In the genomic region with DNA sequence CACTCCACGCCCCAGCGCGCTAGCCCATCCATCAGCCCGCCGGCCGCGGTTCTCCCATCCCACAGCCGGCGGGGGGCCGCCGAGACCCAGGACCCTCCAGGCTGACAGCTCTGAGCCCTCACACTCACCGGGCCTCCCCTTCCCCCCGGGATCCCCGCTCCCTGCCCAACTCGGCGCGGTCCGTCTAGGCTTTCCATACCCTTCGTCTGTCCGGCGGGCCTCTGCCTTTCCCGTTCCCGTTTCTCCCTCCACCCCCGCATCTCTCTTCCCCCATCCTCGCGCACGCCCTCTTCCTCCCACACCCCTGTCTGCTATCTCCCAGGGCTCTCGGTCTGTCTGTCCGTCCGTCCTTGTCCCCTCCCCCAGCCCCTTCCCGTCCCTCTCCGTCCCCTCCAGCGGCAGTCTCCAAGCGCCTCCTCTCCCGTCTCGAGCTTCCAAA, we compare ENCODE assay signal across 9 cellular contexts. TPM values are rescaled to one million over a fixed set of nuclear protein-coding genes. Genes with fewer than 3 reads are reported as not detected.
DNase-seq lines count a peak whose midpoint lies in the region; ATAC-seq, FAIRE-seq and TF ChIP-seq lines count a peak whose summit lies in the region.
"Had no signal": no experiment of that assay in that cellular context is flagged by ENCODE, and none has a peak within 500 bp of the region (broad histone marks: within the 10 kb centered on the region; RNA-seq: fewer than 3 reads in every experiment).

No MANE protein-coding gene starts in this region.

- H3K9me2 ChIP-seq in PC-9 (ENCODE audit: insufficient read depth) = no peaks in the 10 kb centered on the region

- FAIRE-seq in D721Med (lab: Jason Lieb, UNC) = no peak
- FAIRE-seq in RCC 7860 (lab: Jason Lieb, UNC) = no peak

- peak; percentile 51 for DNase-seq in EH (ENCODE audit: low read depth)
- DNase-seq in PC-9 = no peak
- DNase-seq in fibroblast of villous mesenchyme (ENCODE audit: low read depth) = no peak
- no peak for DNase-seq in prostate gland (ENCODE audit: low spot score)
- no peak for DNase-seq in D721Med (ENCODE audit: insufficient read length, low spot score)
- DNase-seq in RCC 7860 (ENCODE audit: low spot score) = no peak
- no peak for DNase-seq in 8988T

- no peaks in the 10 kb centered on the region for H3F3A ChIP-seq in PC-9 (ENCODE audit: insufficient read depth, low read depth)

- POLR2A ChIA-PET in PC-9 (lab: Charles Lee; ENCODE audit: unreplicated experiment) = no interaction called here

- ATAC-seq in GM19452 (IDR thresholded peaks at IDR 0.05; ENCODE audit: unreplicated experiment) = no peak

- intact Hi-C loops in PC-9 (cut with micrococcal nuclease; ENCODE audit: unreplicated experiment) (no loop called here), prostate gland (cut with DNase I) (no loop called here)

- H4K20me1 ChIP-seq in PC-9 (ENCODE audit: insufficient read depth) = no peaks in the 10 kb centered on the region

- H3K27ac ChIP-seq in PC-9 (no peak overlapping the region), prostate gland (peak overlapping the region in 1 of 2 donors; percentile 1)
- H3K27ac ChIP-seq: epithelial cell of prostate had no signal

- H3K9me3 ChIP-seq in PC-9 (ENCODE audit: insufficient read depth, low read depth) (no peaks in the 10 kb centered on the region), prostate gland (no peaks in the 10 kb centered on the region)

- H3K27me3 ChIP-seq in PC-9 (ENCODE audit: insufficient read depth, low read depth) = no peaks in the 10 kb centered on the region
- no peaks in the 10 kb centered on the region for H3K27me3 ChIP-seq in prostate gland (replicated peaks; ENCODE audit: insufficient read depth)

- H3K36me3 ChIP-seq in PC-9 (ENCODE audit: low read depth) = no peaks in the 10 kb centered on the region
- no peaks in the 10 kb centered on the region for H3K36me3 ChIP-seq in prostate gland

- CTCF ChIA-PET in PC-9 (lab: Charles Lee) = interaction anchor here (0.6 kb wide), 1 partner anchor 601 kb away, joined by 3 read pairs; no protein-coding TSS in a partner anchor

- peak overlapping the region; percentile 71 for H3K4me3 ChIP-seq in PC-9
- peak overlapping the region; percentile 62 for H3K4me3 ChIP-seq in fibroblast of villous mesenchyme (ENCODE audit: low read depth, low read length)
- peak overlapping the region; percentile 36 to 45 for H3K4me3 ChIP-seq in prostate gland

- TF ChIP-seq CTCF in PC-9 (conservative IDR thresholded peaks at IDR 0.05) (no peak), fibroblast of villous mesenchyme (IDR thresholded peaks at IDR 0.05; ENCODE audit: insufficient read depth, low read depth, low read length) (no peak), prostate gland (IDR thresholded peaks at IDR 0.05) (no peak), D721Med (IDR thresholded peaks at IDR 0.05; ENCODE audit: insufficient read depth, missing control alignments) (no peak)

- no TSS peak for BruUV-seq in PC-9 (replicated peaks; lab: Mats Ljungman, UMichigan)

- no peaks in the 10 kb centered on the region for H3K79me2 ChIP-seq in PC-9 (ENCODE audit: low read depth)

- H3K4me2 ChIP-seq in PC-9 = peak overlapping the region; percentile 82

- TF ChIP-seq POLR2A in prostate gland (IDR thresholded peaks at IDR 0.05) = no peak

- H3K4me1 ChIP-seq in PC-9 (replicated peaks; ENCODE audit: insufficient read depth) = no peaks in the 10 kb centered on the region
- H3K4me1 ChIP-seq in prostate gland (replicated peaks) = no peaks in the 10 kb centered on the region

- WGBS in prostate gland = under 1% methylated on average over 36 of the region's 36 CpGs

- peak overlapping the region; percentile 97 for H2AFZ ChIP-seq in PC-9

RNA-seq across cellular contexts. Expression of a gene that starts 0.7 kb away (rescaled TPM):
- total RNA-seq in PC-9 (2021) = 3.7 and 5.3 TPM in 2 replicates
- total RNA-seq in fibroblast of villous mesenchyme = under 0.01 TPM in 2 replicates
- total RNA-seq in prostate gland = 1 to 10 TPM; 2.5 to 3.1 TPM

RNA-seq across cellular contexts. Expression of a gene that starts 5.2 kb away (rescaled TPM):
- total RNA-seq in PC-9 (2021) (3.4 and 4.1 TPM in 2 replicates), fibroblast of villous mesenchyme (15.5 and 18.0 TPM in 2 replicates), prostate gland (10 to 100 TPM; 22.5 to 45.4 TPM)

RNA-seq across cellular contexts. Expression of a gene that starts 16.7 kb away (rescaled TPM):
- total RNA-seq in PC-9 (2021) = 128 and 160 TPM in 2 replicates
- total RNA-seq in fibroblast of villous mesenchyme = 18.1 and 20.0 TPM in 2 replicates
- 100 to 1,000 TPM in 1 of 2 donors, 10 to 100 TPM in 1; 95.3 to 134 TPM for total RNA-seq in prostate gland

RNA-seq across cellular contexts. Expression of a gene that starts 27.7 kb away (rescaled TPM):
- total RNA-seq in PC-9 (2021) (not detected in 2 replicates), fibroblast of villous mesenchyme (not detected in 2 replicates), prostate gland (10 to 100 TPM in 1 of 2 donors, 1 to 10 TPM in 1; 8.5 to 17.8 TPM)
